In genomic region chr22:30591191-30591587, GRCh38 we compare ENCODE assay signal across 8 cellular contexts. TPM values are rescaled to one million over a fixed set of nuclear protein-coding genes. Genes with fewer than 3 reads are reported as not detected.
A peak's percentile ranks its signal among the peaks of the same experiment; 100 is the strongest.
DNase-seq lines count a peak whose midpoint lies in the region; ATAC-seq, FAIRE-seq and TF ChIP-seq lines count a peak whose summit lies in the region.

No MANE protein-coding gene starts in this region.

- peaks cover 7% of the 10 kb centered on the region for H3K4me1 ChIP-seq in cardiac muscle cell (ENCODE audit: low read depth)

- peak overlapping the region; percentile 62 for H3K4me3 ChIP-seq in cardiac muscle cell

- H3K27ac ChIP-seq in cardiac muscle cell = peak overlapping the region; percentile 92

- DNase-seq in cardiac muscle cell (ENCODE audit: low read depth in 1 of 2, low spot score in 1 of 2) (peak in 1 of 2 donors; percentile 56), Right ventricle myocardium inferior (ENCODE audit: missing footprints) (no peak), amniotic epithelial cell (ENCODE audit: low read depth) (peak; percentile 60), kidney glomerular epithelial cell (lab: John Stamatoyannopoulos, UW) (peak; percentile 11), urothelium cell line (ENCODE audit: low spot score) (no peak), hippocampal formation (lab: John Stamatoyannopoulos, UW) (no peak), GM12892 (ENCODE audit: insufficient read length) (no peak)

- H3K27me3 ChIP-seq in cardiac muscle cell = peaks cover 18% of the 10 kb centered on the region

- no peak for TF ChIP-seq CTCF in cardiac muscle cell (IDR thresholded peaks at IDR 0.05; ENCODE audit: low read depth, low read length)

- FAIRE-seq in urothelium cell line (lab: Jason Lieb, UNC) (peak; percentile 32), GM12892 (lab: Jason Lieb, UNC) (no peak)

- TF ChIP-seq POLR2A in GM12892 (IDR thresholded peaks at IDR 0.05; ENCODE audit: low read depth, low read length) = no peak; the same call in 1 of the 2 replicates

- no peak for ATAC-seq in Right ventricle myocardium inferior
- ATAC-seq in HG03442 (IDR thresholded peaks at IDR 0.05; ENCODE audit: unreplicated experiment) = no peak

- intact Hi-C loops in Right ventricle myocardium inferior (cut with DNase I) = no loop called here

- H3K36me3 ChIP-seq in cardiac muscle cell = peaks cover 22% of the 10 kb centered on the region

- no peaks in the 10 kb centered on the region for H3K9me3 ChIP-seq in cardiac muscle cell (ENCODE audit: low read depth)

RNA-seq across cellular contexts. Expression of gene PES1, which starts 0.5 kb away (rescaled TPM):
- total RNA-seq in cardiac muscle cell (49.1 and 56.3 TPM in 2 replicates), Right ventricle myocardium inferior (22.4 TPM)
- 52.5 and 57.7 TPM in 2 replicates for polyA plus RNA-seq in cardiac muscle cell
- polyA plus RNA-seq in GM12892 (2012; ENCODE audit: missing spikeins) = 50.4 TPM

RNA-seq across cellular contexts. Expression of gene TCN2, which starts 15.8 kb away (rescaled TPM):
- 6.1 and 6.6 TPM in 2 replicates for total RNA-seq in cardiac muscle cell
- polyA plus RNA-seq in cardiac muscle cell = 7.6 and 7.8 TPM in 2 replicates
- total RNA-seq in Right ventricle myocardium inferior = 16.7 TPM
- 4.0 TPM for polyA plus RNA-seq in GM12892 (2012; ENCODE audit: missing spikeins)

RNA-seq across cellular contexts. Expression of gene GAL3ST1, which starts 16.7 kb away (rescaled TPM):
- total RNA-seq in cardiac muscle cell = 0.32 and 2.9 TPM in 2 replicates
- polyA plus RNA-seq in cardiac muscle cell = 1.5 and 4.6 TPM in 2 replicates
- total RNA-seq in Right ventricle myocardium inferior = 0.19 TPM
- polyA plus RNA-seq in GM12892 (2012; ENCODE audit: missing spikeins) = not detected

RNA-seq across cellular contexts. Expression of gene SLC35E4, which starts 44.4 kb away (rescaled TPM):
- total RNA-seq in cardiac muscle cell = 8.7 and 12.2 TPM in 2 replicates
- polyA plus RNA-seq in cardiac muscle cell = 7.6 and 8.2 TPM in 2 replicates
- total RNA-seq in Right ventricle myocardium inferior = 5.0 TPM
- 0.23 TPM for polyA plus RNA-seq in GM12892 (2012; ENCODE audit: missing spikeins)

RNA-seq across cellular contexts. Expression of gene SEC14L6, which starts 44.6 kb away (rescaled TPM):
- total RNA-seq in cardiac muscle cell (2.4 and 4.7 TPM in 2 replicates), Right ventricle myocardium inferior (0.05 TPM)
- polyA plus RNA-seq in cardiac muscle cell = 1.2 and 2.2 TPM in 2 replicates
- not detected for polyA plus RNA-seq in GM12892 (2012; ENCODE audit: missing spikeins)

Comparison
In these comparisons a context has a peak if more than half of its experiments do, and no peak if none do; other contexts are left out.
1. DNase-seq: peak in amniotic epithelial cell (single experiment) and kidney glomerular epithelial cell (single experiment); none in Right ventricle myocardium inferior (single experiment), urothelium cell line (single experiment), hippocampal formation (0 of 2) and GM12892 (single experiment).